8 cellular contexts compared by ENCODE assay signal in genomic region chr15:84034831-84035753, GRCh38.
A peak's percentile ranks its signal among the peaks of the same experiment; 100 is the strongest.
DNase-seq lines count a peak whose midpoint lies in the region; ATAC-seq and TF ChIP-seq lines count a peak whose summit lies in the region.

No MANE protein-coding gene starts in this region.

- no peak overlapping the region for H3K27ac ChIP-seq in brain microvascular endothelial cell
- no peak overlapping the region for H3K27ac ChIP-seq in left lung

- TF ChIP-seq CTCF in GM10266 (IDR thresholded peaks at IDR 0.05; ENCODE audit: control insufficient read depth, insufficient read depth, low read depth, missing control alignments): peak; percentile 49
- TF ChIP-seq CTCF in brain microvascular endothelial cell (IDR thresholded peaks at IDR 0.05; ENCODE audit: low read depth, low read length, missing control alignments): peak; percentile 60
- TF ChIP-seq CTCF in left lung (IDR thresholded peaks at IDR 0.05): peak; percentile 15 to 31

- H3K27me3 ChIP-seq in brain microvascular endothelial cell (replicated peaks) (no peaks in the 10 kb centered on the region), left lung (no peaks in the 10 kb centered on the region)

- H3K9me3 ChIP-seq in left lung: no peaks in the 10 kb centered on the region

- peak; percentile 39 for DNase-seq in GM10266 (ENCODE audit: extremely low spot score)
- peak; percentile 2 to 19 for DNase-seq in Kasumi-1 (lab: John Stamatoyannopoulos, UW)
- DNase-seq in brain microvascular endothelial cell: peak; percentile 18
- no peak for DNase-seq in left lung
- no peak for DNase-seq in stimulated activated naive CD4-positive, alpha-beta T cell (lab: John Stamatoyannopoulos, UW)

- ATAC-seq in left lung: peak; percentile 83
- no peak for ATAC-seq in HG03045 (IDR thresholded peaks at IDR 0.05; ENCODE audit: unreplicated experiment)
- no peak for ATAC-seq in activated T-helper 17 cell treated with anti-CD3 and anti-CD28 coated beads, Interleukin-2, amount 50 U/mL, for 72 hours (replicated peaks)
- ATAC-seq in GM18873 (IDR thresholded peaks at IDR 0.05; ENCODE audit: low FRiP score, unreplicated experiment): no peak

- no peaks in the 10 kb centered on the region for H3K4me1 Mint-ChIP-seq in activated T-helper 17 cell treated with anti-CD3 and anti-CD28 coated beads, Interleukin-2, amount 50 U/mL, for 72 hours

- H3K9me3 Mint-ChIP-seq in activated T-helper 17 cell treated with anti-CD3 and anti-CD28 coated beads, Interleukin-2, amount 50 U/mL, for 72 hours: no peaks in the 10 kb centered on the region

- no peak overlapping the region for H3K4me3 Mint-ChIP-seq in activated T-helper 17 cell treated with anti-CD3 and anti-CD28 coated beads, Interleukin-2, amount 50 U/mL, for 72 hours

- H3K4me1 ChIP-seq in left lung: no peaks in the 10 kb centered on the region

- H3K36me3 Mint-ChIP-seq in activated T-helper 17 cell treated with anti-CD3 and anti-CD28 coated beads, Interleukin-2, amount 50 U/mL, for 72 hours (ENCODE audit: low read depth): no peaks in the 10 kb centered on the region

- H3K27me3 Mint-ChIP-seq in activated T-helper 17 cell treated with anti-CD3 and anti-CD28 coated beads, Interleukin-2, amount 50 U/mL, for 72 hours: peaks cover 8% of the 10 kb centered on the region

- H3K4me3 ChIP-seq in brain microvascular endothelial cell (ENCODE audit: low read depth, low read length) (no peak overlapping the region), left lung (no peak overlapping the region)

- intact Hi-C loops in left lung (cut with DNase I): no loop called here

- no peak overlapping the region for H3K27ac Mint-ChIP-seq in activated T-helper 17 cell treated with anti-CD3 and anti-CD28 coated beads, Interleukin-2, amount 50 U/mL, for 72 hours

- in situ Hi-C loops in brain microvascular endothelial cell (cut with HindIII; ENCODE audit: low pct_ligation_motif_present, low sequenced_read_pairs): no loop called here

- H3K36me3 ChIP-seq in brain microvascular endothelial cell (replicated peaks) (no peaks in the 10 kb centered on the region), left lung (no peaks in the 10 kb centered on the region)

Comparison
In these comparisons a context has a peak if more than half of its experiments do, and no peak if none do; other contexts are left out.
1. DNase-seq: peak in GM10266 (single experiment), Kasumi-1 (2 of 2) and brain microvascular endothelial cell (single experiment); none in left lung (0 of 2) and stimulated activated naive CD4-positive, alpha-beta T cell (0 of 6).
2. Peak in every context shown above with its lines, with median percentiles within 50 percentile points of each other: CTCF ChIP-seq.